In the genomic region with DNA sequence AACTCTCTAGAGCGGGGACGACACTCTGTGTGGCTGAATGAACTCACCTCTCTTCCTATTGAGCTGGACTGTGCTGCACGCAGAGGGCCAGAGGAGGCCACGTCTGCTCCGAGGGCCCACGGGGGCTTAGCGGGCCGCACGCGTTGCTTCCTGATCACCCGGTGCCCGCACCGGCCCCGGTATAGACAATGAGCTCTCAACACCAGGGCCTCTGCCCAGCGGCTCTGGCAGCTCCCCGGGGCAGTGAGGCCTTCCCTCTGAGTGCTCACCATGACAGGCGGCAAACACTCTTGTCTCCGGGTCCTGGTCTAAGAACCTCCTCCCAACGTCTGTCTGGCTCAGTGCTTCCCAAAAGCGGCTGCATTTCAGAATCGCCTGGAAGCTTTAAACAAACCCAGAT, we compare ENCODE assay signal across 30 cellular contexts.
"Had no signal": no experiment of that assay in that cellular context is flagged by ENCODE, and none has a peak within 500 bp of the region (broad histone marks: within the 10 kb centered on the region; RNA-seq: fewer than 3 reads in every experiment).

No MANE protein-coding gene starts in this region.

- H3K4me1 ChIP-seq: parathyroid adenoma, psoas muscle, suprapubic skin, testis, tibial artery, transverse colon, upper lobe of right lung, uterus had no signal

- H3K4me1 Mint-ChIP-seq: naive thymus-derived CD8-positive, alpha-beta T cell; nephron progenitor cell had no signal

- H3K79me2 ChIP-seq: parathyroid adenoma had no signal

- H3K27ac Mint-ChIP-seq: naive B cell; naive thymus-derived CD8-positive, alpha-beta T cell; natural killer cell treated with Interleukin-12 subunit alpha and Interleukin-12 subunit beta and Interleukin-15 and Interleukin-18, amount 100 ng/mL, for 72 hours; nephron progenitor cell; progenitor cell of endocrine pancreas; stimulated activated memory B cell treated with anti-CD40 and anti-IgM and Interleukin-4, amounts not matched to agents 10 μg/mL and 1 μg/mL and 100 μg/mL, for 72 hours; stimulated activated naive CD8-positive, alpha-beta T cell treated with anti-CD3 and anti-CD28 coated beads, Interleukin-15, Interleukin-2, amounts not matched to agents 100 ng/mL and 50 ng/mL, for 24 hours; type B pancreatic cell had no signal

- ATAC-seq: naive thymus-derived CD8-positive, alpha-beta T cell; natural killer cell treated with Interleukin-12 subunit alpha and Interleukin-12 subunit beta and Interleukin-15 and Interleukin-18, amount 100 ng/mL, for 72 hours; psoas muscle; right cardiac atrium; sciatic nerve; stimulated activated memory B cell treated with anti-CD40 and anti-IgM and Interleukin-4, amounts not matched to agents 10 μg/mL and 1 μg/mL and 100 μg/mL, for 72 hours; upper lobe of right lung had no signal

- H3K9ac ChIP-seq: parathyroid adenoma had no signal

- H3K27me3 ChIP-seq: ovary, spleen, suprapubic skin, testis, tibial artery, transverse colon, upper lobe of right lung, uterus had no signal

- H3K4me3 ChIP-seq: ovary, psoas muscle, skin epidermis, smooth muscle cell, spleen, suprapubic skin, tibial artery, transverse colon, upper lobe of right lung, uterus had no signal

- H3K36me3 Mint-ChIP-seq: naive B cell; naive thymus-derived CD8-positive, alpha-beta T cell; natural killer cell treated with Interleukin-12 subunit alpha and Interleukin-12 subunit beta and Interleukin-15 and Interleukin-18, amount 100 ng/mL, for 72 hours; stimulated activated memory B cell treated with anti-CD40 and anti-IgM and Interleukin-4, amounts not matched to agents 10 μg/mL and 1 μg/mL and 100 μg/mL, for 72 hours; type B pancreatic cell had no signal

- H3K9me3 Mint-ChIP-seq: naive thymus-derived CD8-positive, alpha-beta T cell; natural killer cell treated with Interleukin-12 subunit alpha and Interleukin-12 subunit beta and Interleukin-15 and Interleukin-18, amount 100 ng/mL, for 72 hours; nephron progenitor cell; stimulated activated memory B cell treated with anti-CD40 and anti-IgM and Interleukin-4, amounts not matched to agents 10 μg/mL and 1 μg/mL and 100 μg/mL, for 72 hours; stimulated activated naive CD8-positive, alpha-beta T cell treated with anti-CD3 and anti-CD28 coated beads, Interleukin-15, Interleukin-2, amounts not matched to agents 100 ng/mL and 50 ng/mL, for 24 hours; type B pancreatic cell had no signal

- DNase-seq: naive B cell; naive thymus-derived CD8-positive, alpha-beta T cell; nephron progenitor cell; occipital lobe; ovary; posterior cingulate gyrus; psoas muscle; right cardiac atrium; spleen; stimulated activated CD4-positive, alpha-beta T cell treated with anti-CD3 and anti-CD28 coated beads, Interleukin-15, amount 100 ng/mL, for 24 hours; stimulated activated CD4-positive, alpha-beta T cell treated with anti-CD3 and anti-CD28 coated beads, Interleukin-4, amount 100 ng/mL, for 1 hour; stimulated activated CD4-positive, alpha-beta T cell treated with anti-CD3 and anti-CD28 coated beads, Interleukin-4, amount 100 ng/mL, for 4 hours; stimulated activated CD8-positive, alpha-beta memory T cell treated with anti-CD3 and anti-CD28 coated beads, Interleukin-4, amount 100 ng/mL, for 48 hours; stimulated activated naive CD4-positive, alpha-beta T cell; substantia nigra; testis; tibial artery; transverse colon; upper lobe of right lung; uterus had no signal

- H3K36me3 ChIP-seq: ovary, spleen, suprapubic skin, tibial artery, transverse colon, upper lobe of right lung, uterus had no signal

- H2AFZ ChIP-seq: parathyroid adenoma had no signal

- H3K27me3 Mint-ChIP-seq: type B pancreatic cell had no signal

- H3K27ac ChIP-seq: ovary, parathyroid adenoma, psoas muscle, skin epidermis, spleen, suprapubic skin, testis, tibial artery, transverse colon, upper lobe of right lung, uterus had no signal

- H3K4me2 ChIP-seq: smooth muscle cell had no signal

- H3K9me3 ChIP-seq: ovary, psoas muscle, suprapubic skin, testis, tibial artery, transverse colon, upper lobe of right lung, uterus had no signal

- H3K4me3 Mint-ChIP-seq: naive B cell; naive thymus-derived CD8-positive, alpha-beta T cell; natural killer cell treated with Interleukin-12 subunit alpha and Interleukin-12 subunit beta and Interleukin-15 and Interleukin-18, amount 100 ng/mL, for 72 hours; nephron progenitor cell; stimulated activated memory B cell treated with anti-CD40 and anti-IgM and Interleukin-4, amounts not matched to agents 10 μg/mL and 1 μg/mL and 100 μg/mL, for 72 hours; stimulated activated naive CD8-positive, alpha-beta T cell treated with anti-CD3 and anti-CD28 coated beads, Interleukin-15, Interleukin-2, amounts not matched to agents 100 ng/mL and 50 ng/mL, for 24 hours; type B pancreatic cell had no signal
